Comparison of ENCODE assay signal across 8 cellular contexts in the genomic region with DNA sequence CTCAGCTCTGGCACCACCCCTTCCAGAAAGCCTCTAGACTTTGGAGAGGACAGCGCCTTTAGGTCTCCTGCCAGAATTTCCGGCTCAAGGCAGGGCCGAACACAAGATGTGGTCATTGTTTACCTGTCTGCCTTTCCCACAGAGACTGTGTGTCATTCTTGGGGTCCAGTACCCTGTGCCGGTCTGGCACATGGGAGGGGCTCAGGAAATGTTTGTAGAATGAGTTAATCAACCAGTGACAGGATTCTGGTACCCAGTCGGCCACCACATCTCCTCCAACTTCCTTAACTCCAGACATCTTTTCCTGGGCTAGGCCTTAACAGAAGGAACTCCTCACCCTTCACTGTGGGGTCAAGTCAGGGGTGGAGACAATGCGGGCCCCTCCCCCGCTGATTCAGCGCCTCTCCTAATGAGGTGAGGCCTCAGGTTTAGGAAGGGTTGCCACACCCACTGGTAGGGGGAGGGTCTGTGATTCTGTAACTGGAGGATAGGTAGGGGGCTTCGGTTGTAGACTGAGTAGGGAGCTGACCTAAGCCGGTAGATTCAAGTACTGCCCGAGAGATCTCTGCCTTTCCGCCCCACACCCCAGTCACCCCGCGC. TPM values are rescaled to one million over a fixed set of nuclear protein-coding genes. Genes with fewer than 3 reads are reported as not detected.
A peak's percentile ranks its signal among the peaks of the same experiment; 100 is the strongest.
DNase-seq lines count a peak whose midpoint lies in the region; ATAC-seq and TF ChIP-seq lines count a peak whose summit lies in the region.

No MANE protein-coding gene starts in this region.

- H3K4me3 ChIP-seq in ACC112 (ENCODE audit: low read depth, low read length) (peak overlapping the region; percentile 94), fibroblast of the aortic adventitia (ENCODE audit: low read depth, low read length) (peak overlapping the region; percentile 79), neutrophil (ENCODE audit: low read depth in 1 of 2, low read length in 1 of 2) (peak overlapping the region; percentile 72 to 80)

- H3K36me3 ChIP-seq in ACC112 (ENCODE audit: insufficient read depth, low read length) (no peaks in the 10 kb centered on the region), neutrophil (no peaks in the 10 kb centered on the region)

- H3K4me1 ChIP-seq in ACC112 (ENCODE audit: control insufficient read depth, insufficient read depth, low read length, unreplicated experiment) (peaks cover 9% of the 10 kb centered on the region), neutrophil (ENCODE audit: control insufficient read depth in 1 of 2, insufficient read depth in 1 of 2, low read depth in 1 of 2, low read length in 1 of 2) (peaks cover 13 to 18% of the 10 kb centered on the region in 2 experiments)

- H3K9me3 ChIP-seq in neutrophil = no peaks in the 10 kb centered on the region

- H3K27me3 ChIP-seq in ACC112 (ENCODE audit: insufficient read depth, low read length) (no peaks in the 10 kb centered on the region), neutrophil (peaks cover 96% of the 10 kb centered on the region)

- TF ChIP-seq CTCF in fibroblast of the aortic adventitia (IDR thresholded peaks at IDR 0.05; ENCODE audit: insufficient read depth, low read length) (no peak), neutrophil (IDR thresholded peaks at IDR 0.05) (no peak)

- peaks cover 17% of the 10 kb centered on the region for H3K4me1 Mint-ChIP-seq in activated CD4-positive, alpha-beta T cell treated with anti-CD3 and anti-CD28 coated beads, Interleukin-2, amount 10 ng/mL, durations not matched to agents 7 days and 5 days

- ATAC-seq in GM18867 (IDR thresholded peaks at IDR 0.05; ENCODE audit: unreplicated experiment) = peak; percentile 25

- peak overlapping the region; percentile 43 for H2AFZ ChIP-seq in ACC112 (ENCODE audit: low read length, unreplicated experiment)

- H3K27ac ChIP-seq in ACC112 (ENCODE audit: low read depth, low read length) = peak overlapping the region; percentile 76
- H3K27ac ChIP-seq in neutrophil = no peak overlapping the region

- H3K79me2 ChIP-seq in ACC112 (ENCODE audit: control insufficient read depth, insufficient read depth, low read length, unreplicated experiment) = no peaks in the 10 kb centered on the region

- H3K27me3 Mint-ChIP-seq in activated CD4-positive, alpha-beta T cell treated with anti-CD3 and anti-CD28 coated beads, Interleukin-2, amount 10 ng/mL, durations not matched to agents 7 days and 5 days = peaks cover 3% of the 10 kb centered on the region

- POLR2A ChIA-PET in activated CD4-positive, alpha-beta T cell treated with anti-CD3 and anti-CD28 coated beads, Interleukin-2, amount 10 ng/mL, durations not matched to agents 7 days and 5 days (lab: Charles Lee) = no interaction called here
- POLR2A ChIA-PET in HEK293T (lab: Yijun Ruan, JAX) = interaction anchor here (1.0 to 1.8 kb wide), 4 partner anchors 10 to 32 kb away, joined by 4 to 21 read pairs (median 9); a partner anchor contains a TSS

- peak overlapping the region; percentile 84 for H3K4me3 Mint-ChIP-seq in activated CD4-positive, alpha-beta T cell treated with anti-CD3 and anti-CD28 coated beads, Interleukin-2, amount 10 ng/mL, durations not matched to agents 7 days and 5 days

- peak; percentile 11 for DNase-seq in HS-27A (ENCODE audit: low read depth)
- no peak for DNase-seq in activated CD4-positive, alpha-beta T cell treated with anti-CD3 and anti-CD28 coated beads, Interleukin-2, amount 10 ng/mL, durations not matched to agents 7 days and 5 days
- peak; percentile 40 for DNase-seq in fibroblast of the aortic adventitia (ENCODE audit: low read depth)
- DNase-seq in HEK293T (ENCODE audit: extremely low spot score) = no peak
- no peak for DNase-seq in GF-D8 (lab: John Stamatoyannopoulos, UW)

- CTCF ChIA-PET in activated CD4-positive, alpha-beta T cell treated with anti-CD3 and anti-CD28 coated beads, Interleukin-2, amount 10 ng/mL, durations not matched to agents 7 days and 5 days (lab: Charles Lee) = no interaction called here
- CTCF ChIA-PET in HEK293T (lab: Yijun Ruan, JAX) = no interaction called here

- no peaks in the 10 kb centered on the region for H3K9me3 Mint-ChIP-seq in activated CD4-positive, alpha-beta T cell treated with anti-CD3 and anti-CD28 coated beads, Interleukin-2, amount 10 ng/mL, durations not matched to agents 7 days and 5 days

- H3K36me3 Mint-ChIP-seq in activated CD4-positive, alpha-beta T cell treated with anti-CD3 and anti-CD28 coated beads, Interleukin-2, amount 10 ng/mL, durations not matched to agents 7 days and 5 days (ENCODE audit: low read depth) = no peaks in the 10 kb centered on the region

- peak overlapping the region; percentile 93 for H3K27ac Mint-ChIP-seq in activated CD4-positive, alpha-beta T cell treated with anti-CD3 and anti-CD28 coated beads, Interleukin-2, amount 10 ng/mL, durations not matched to agents 7 days and 5 days

TF ChIP-seq in HEK293T, 16 proteins besides CTCF, POLR2A, EP300 and RAD21:
- TF ChIP-seq ZNF384 (IDR thresholded peaks at IDR 0.05) = no peak
- no peak for TF ChIP-seq HDGF (IDR thresholded peaks at IDR 0.05; ENCODE audit: borderline replicate concordance)
- no peak for TF ChIP-seq FOXK2 (IDR thresholded peaks at IDR 0.05)

RNA-seq across cellular contexts. Expression of a gene that starts 29.3 kb away (rescaled TPM):
- not detected for total RNA-seq in activated CD4-positive, alpha-beta T cell treated with anti-CD3 and anti-CD28 coated beads, Interleukin-2, amount 10 ng/mL, durations not matched to agents 7 days and 5 days
- 0.90 and 3.2 TPM in 2 replicates for total RNA-seq in fibroblast of the aortic adventitia (ENCODE audit: low replicate concordance)

Comparison
In these comparisons a context has a peak if more than half of its experiments do, and no peak if none do; other contexts are left out.
1. DNase-seq: peak in HS-27A (single experiment) and fibroblast of the aortic adventitia (single experiment); none in activated CD4-positive, alpha-beta T cell treated with anti-CD3 and anti-CD28 coated beads, Interleukin-2, amount 10 ng/mL, durations not matched to agents 7 days and 5 days (single experiment), HEK293T (single experiment) and GF-D8 (single experiment).
2. Peak in every context shown above with its lines, with median percentiles within 50 percentile points of each other: H3K4me3 ChIP-seq.